Comparison of ENCODE assay signal across 8 cellular contexts in genomic region chr2:100730290-100730868, GRCh38.
DNase-seq lines count a peak whose midpoint lies in the region; ATAC-seq and TF ChIP-seq lines count a peak whose summit lies in the region.

No MANE protein-coding gene starts in this region.

- peak; percentile 50 for TF ChIP-seq CTCF in DND-41 (IDR thresholded peaks at IDR 0.05; ENCODE audit: borderline replicate concordance, extremely low read depth, low read length, poor library complexity, severe bottlenecking)
- peak; percentile 93 for TF ChIP-seq CTCF in fibroblast of mammary gland (conservative IDR thresholded peaks at IDR 0.05; ENCODE audit: control insufficient read depth, insufficient read depth, low read depth, low read length)
- no peak for TF ChIP-seq CTCF in GM13976 (IDR thresholded peaks at IDR 0.05; ENCODE audit: borderline replicate concordance, control extremely low read depth, extremely low read depth, insufficient read depth, missing control alignments)

- H3K4me1 ChIP-seq in DND-41 (ENCODE audit: insufficient read depth, low read length), result no peaks in the 10 kb centered on the region

- intact Hi-C loops in activated CD4-positive, alpha-beta memory T cell treated with anti-CD3 and anti-CD28 coated beads for 36 hours (cut with micrococcal nuclease), result loop anchor here (1.0 kb wide), 1 partner anchor 255 kb away; no protein-coding TSS in a partner anchor

- H3K4me1 Mint-ChIP-seq in activated CD4-positive, alpha-beta memory T cell treated with anti-CD3 and anti-CD28 coated beads for 36 hours (ENCODE audit: low read depth), result no peaks in the 10 kb centered on the region

- H3K9me3 ChIP-seq in DND-41 (ENCODE audit: insufficient read depth, low read length, severe bottlenecking), result peaks cover 5% of the 10 kb centered on the region
- no peaks in the 10 kb centered on the region for H3K9me3 ChIP-seq in MG63

- H3K4me3 ChIP-seq in DND-41 (ENCODE audit: low read depth in 1 of 2, low read length in 2 of 2) (no peak overlapping the region), MG63 (no peak overlapping the region), fibroblast of mammary gland (ENCODE audit: control insufficient read depth, low read depth, low read length) (no peak overlapping the region)

- no peak overlapping the region for H3K27ac Mint-ChIP-seq in activated CD4-positive, alpha-beta memory T cell treated with anti-CD3 and anti-CD28 coated beads for 36 hours

- CTCF ChIA-PET in activated CD4-positive, alpha-beta memory T cell treated with anti-CD3 and anti-CD28 coated beads for 36 hours (lab: Charles Lee), result interaction anchor here (0.9 to 1.7 kb wide), 11 partner anchors 14 to 256 kb away, joined by 3 to 6 read pairs (median 3); no protein-coding TSS in a partner anchor

- DNase-seq in DND-41, result peak; percentile 49
- peak; percentile 60 for DNase-seq in MG63
- DNase-seq in activated CD4-positive, alpha-beta memory T cell treated with anti-CD3 and anti-CD28 coated beads for 36 hours, result peak; percentile 65
- peak; percentile 83 for DNase-seq in fibroblast of mammary gland (ENCODE audit: low read depth)
- peak; percentile 73 for DNase-seq in renal cortical epithelial cell (ENCODE audit: low read depth)
- DNase-seq in GM13976 (ENCODE audit: low spot score), result no peak
- DNase-seq in DMS79 (lab: John Stamatoyannopoulos, UW), result no peak

- POLR2A ChIA-PET in activated CD4-positive, alpha-beta memory T cell treated with anti-CD3 and anti-CD28 coated beads for 36 hours (lab: Charles Lee), result no interaction called here

- H3K4me2 ChIP-seq in DND-41 (ENCODE audit: insufficient read depth, low read length), result no peak overlapping the region

- H3K4me3 Mint-ChIP-seq in activated CD4-positive, alpha-beta memory T cell treated with anti-CD3 and anti-CD28 coated beads for 36 hours, result no peak overlapping the region

- H3K79me2 ChIP-seq in DND-41 (ENCODE audit: insufficient read depth, low read length), result no peaks in the 10 kb centered on the region

- ATAC-seq in DND-41 (ENCODE audit: insufficient read depth, low read depth) (peak; percentile 40; the same call in 1 of the 3 replicates), HG02571 (IDR thresholded peaks at IDR 0.05; ENCODE audit: unreplicated experiment) (no peak)

- H3K27me3 ChIP-seq in DND-41 (ENCODE audit: insufficient read depth, low read length, poor library complexity), result no peaks in the 10 kb centered on the region
- no peaks in the 10 kb centered on the region for H3K27me3 ChIP-seq in MG63

- no peak overlapping the region for H3K9ac ChIP-seq in DND-41 (ENCODE audit: low read depth, low read length)

- no peaks in the 10 kb centered on the region for H3K36me3 ChIP-seq in DND-41 (ENCODE audit: insufficient read depth, low read length)
- H3K36me3 ChIP-seq in MG63, result no peaks in the 10 kb centered on the region

- H4K20me1 ChIP-seq in DND-41 (ENCODE audit: insufficient read depth, low read length), result no peaks in the 10 kb centered on the region

- in situ Hi-C loops in GM13976 (cut with MboI; ENCODE audit: low sequenced_read_pairs, unreplicated experiment), result no loop called here

- H3K9me3 Mint-ChIP-seq in activated CD4-positive, alpha-beta memory T cell treated with anti-CD3 and anti-CD28 coated beads for 36 hours, result peaks cover 7% of the 10 kb centered on the region

- H3K36me3 Mint-ChIP-seq in activated CD4-positive, alpha-beta memory T cell treated with anti-CD3 and anti-CD28 coated beads for 36 hours, result peaks cover 2% of the 10 kb centered on the region

- peaks cover 12% of the 10 kb centered on the region for H3K27me3 Mint-ChIP-seq in activated CD4-positive, alpha-beta memory T cell treated with anti-CD3 and anti-CD28 coated beads for 36 hours

- no peak overlapping the region for H2AFZ ChIP-seq in DND-41 (ENCODE audit: low read depth, low read length)

- H3K27ac ChIP-seq in DND-41 (ENCODE audit: low read length), result no peak overlapping the region

Comparison
In these comparisons a context has a peak if more than half of its experiments do, and no peak if none do; other contexts are left out.
1. DNase-seq: peak in DND-41 (single experiment), MG63 (single experiment), activated CD4-positive, alpha-beta memory T cell treated with anti-CD3 and anti-CD28 coated beads for 36 hours (single experiment), fibroblast of mammary gland (single experiment) and renal cortical epithelial cell (single experiment); none in GM13976 (single experiment) and DMS79 (single experiment).